29 cellular contexts compared by ENCODE assay signal in genomic region chr13:75860935-75861334, GRCh38.
"Had no signal": no experiment of that assay in that cellular context is flagged by ENCODE, and none has a peak within 500 bp of the region (broad histone marks: within the 10 kb centered on the region; RNA-seq: fewer than 3 reads in every experiment).

No MANE protein-coding gene starts in this region.

- H3K9me3 ChIP-seq: ascending aorta, esophagus squamous epithelium, lower lobe of right lung, mucosa of descending colon, neutrophil, sigmoid colon, suprapubic skin, tibial artery had no signal

- H3K4me1 Mint-ChIP-seq: activated naive CD8-positive, alpha-beta T cell treated with anti-CD3 and anti-CD28 coated beads for 36 hours; nephron; stimulated activated naive B cell treated with anti-CD40 and anti-IgM and Interleukin-4, amounts not matched to agents 10 μg/mL and 1 μg/mL and 100 μg/mL, for 72 hours had no signal

- H3K36me3 Mint-ChIP-seq: activated naive CD8-positive, alpha-beta T cell treated with anti-CD3 and anti-CD28 coated beads for 36 hours had no signal

- ATAC-seq: activated CD4-positive, CD25-positive, alpha-beta regulatory T cell treated with anti-CD3 and anti-CD28 coated beads, Interleukin-2, amount 50 U/mL, for 24 hours; lower lobe of right lung; mucosa of descending colon; stimulated activated naive B cell treated with anti-CD40 and anti-IgM and Interleukin-4, amounts not matched to agents 10 μg/mL and 1 μg/mL and 100 μg/mL, for 72 hours had no signal

- DNase-seq: activated CD4-positive, alpha-beta T cell treated with anti-CD3 and anti-CD28 coated beads for 48 hours; activated CD4-positive, alpha-beta T cell treated with anti-CD3 and anti-CD28 coated beads, Interleukin-2, amount 50 U/mL, for 48 hours; activated CD8-positive, alpha-beta memory T cell treated with anti-CD3 and anti-CD28 coated beads for 24 hours; activated effector memory CD4-positive, alpha-beta T cell treated with anti-CD3 and anti-CD28 coated beads, Interleukin-2, amount 50 U/mL, for 16 hours; activated naive CD4-positive, alpha-beta T cell treated with anti-CD3 and anti-CD28 coated beads for 36 hours; activated naive CD8-positive, alpha-beta T cell treated with anti-CD3 and anti-CD28 coated beads for 36 hours; caudate nucleus; esophagus squamous epithelium; foreskin melanocyte; islet precursor cell; lower lobe of right lung; mucosa of descending colon; retina; sigmoid colon; stimulated activated CD4-positive, alpha-beta T cell treated with anti-CD3 and anti-CD28 coated beads, Interleukin-1b, Interleukin-23, amount 100 ng/mL, for 48 hours; stimulated activated naive B cell treated with anti-CD40 and anti-IgM and Interleukin-4, amounts not matched to agents 10 μg/mL and 1 μg/mL and 100 μg/mL, for 72 hours; SW 1271; T1000; tibial artery; WERI-Rb-1 had no signal

- H3K4me2 ChIP-seq: smooth muscle cell had no signal

- H3K4me3 Mint-ChIP-seq: activated naive CD4-positive, alpha-beta T cell treated with anti-CD3 and anti-CD28 coated beads for 36 hours; activated naive CD8-positive, alpha-beta T cell treated with anti-CD3 and anti-CD28 coated beads for 36 hours; brain; nephron; stimulated activated naive B cell treated with anti-CD40 and anti-IgM and Interleukin-4, amounts not matched to agents 10 μg/mL and 1 μg/mL and 100 μg/mL, for 72 hours; T-helper 1 cell treated with Interleukin-12 subunit alpha and Interleukin-12 subunit beta and Interleukin-4 antibody, amounts not matched to agents 30 μg/mL and 1 μg/mL, for 36 hours had no signal

- H3K27me3 Mint-ChIP-seq: activated naive CD8-positive, alpha-beta T cell treated with anti-CD3 and anti-CD28 coated beads for 36 hours; brain; progenitor cell of endocrine pancreas; stimulated activated naive B cell treated with anti-CD40 and anti-IgM and Interleukin-4, amounts not matched to agents 10 μg/mL and 1 μg/mL and 100 μg/mL, for 72 hours had no signal

- H3K27me3 ChIP-seq: ascending aorta, esophagus squamous epithelium, neutrophil, sigmoid colon, suprapubic skin, tibial artery had no signal

- H3K4me1 ChIP-seq: ascending aorta, lower lobe of right lung, sigmoid colon, suprapubic skin, tibial artery had no signal

- H3K36me3 ChIP-seq: neutrophil, sigmoid colon, suprapubic skin, tibial artery, WERI-Rb-1 had no signal

- H3K27ac Mint-ChIP-seq: activated naive CD4-positive, alpha-beta T cell treated with anti-CD3 and anti-CD28 coated beads for 36 hours; activated naive CD8-positive, alpha-beta T cell treated with anti-CD3 and anti-CD28 coated beads for 36 hours; brain; nephron; progenitor cell of endocrine pancreas; stimulated activated naive B cell treated with anti-CD40 and anti-IgM and Interleukin-4, amounts not matched to agents 10 μg/mL and 1 μg/mL and 100 μg/mL, for 72 hours; T-helper 1 cell treated with Interleukin-12 subunit alpha and Interleukin-12 subunit beta and Interleukin-4 antibody, amounts not matched to agents 30 μg/mL and 1 μg/mL, for 36 hours had no signal

- H3K9me3 Mint-ChIP-seq: activated naive CD4-positive, alpha-beta T cell treated with anti-CD3 and anti-CD28 coated beads for 36 hours; activated naive CD8-positive, alpha-beta T cell treated with anti-CD3 and anti-CD28 coated beads for 36 hours; brain; nephron; stimulated activated naive B cell treated with anti-CD40 and anti-IgM and Interleukin-4, amounts not matched to agents 10 μg/mL and 1 μg/mL and 100 μg/mL, for 72 hours; T-helper 1 cell treated with Interleukin-12 subunit alpha and Interleukin-12 subunit beta and Interleukin-4 antibody, amounts not matched to agents 30 μg/mL and 1 μg/mL, for 36 hours had no signal

- H3K4me3 ChIP-seq: ascending aorta, esophagus squamous epithelium, lower lobe of right lung, mucosa of descending colon, sigmoid colon, smooth muscle cell, suprapubic skin, tibial artery had no signal

- H3K27ac ChIP-seq: ascending aorta, esophagus squamous epithelium, lower lobe of right lung, neutrophil, sigmoid colon, suprapubic skin, tibial artery, WERI-Rb-1 had no signal
